18 cellular contexts compared by ENCODE assay signal in the genomic region with DNA sequence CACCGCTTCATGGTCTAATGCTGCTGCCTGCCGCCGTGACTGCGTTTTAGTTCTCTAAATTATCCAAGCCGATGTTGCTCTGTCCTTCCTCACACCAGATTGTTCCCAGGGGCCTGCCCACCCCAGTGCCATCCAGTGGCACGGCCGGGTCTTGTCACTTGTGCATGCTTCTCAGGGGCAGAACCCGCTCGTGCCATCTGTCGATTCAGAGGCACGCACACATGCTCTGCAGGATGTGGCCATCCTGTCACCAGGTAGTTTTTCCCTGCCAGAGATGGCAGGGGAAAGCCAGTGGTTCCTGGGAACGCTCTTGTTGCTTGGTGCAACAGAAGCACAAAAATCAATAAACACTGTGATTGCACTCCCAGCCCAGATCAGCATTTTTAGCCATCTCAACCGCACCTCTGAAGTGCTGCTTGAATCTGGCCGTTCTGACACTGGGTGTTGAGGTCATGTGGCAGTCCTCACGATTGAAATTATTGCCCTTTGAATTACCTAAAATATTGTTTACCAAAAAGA.
DNase-seq lines count a peak whose midpoint lies in the region; ATAC-seq and TF ChIP-seq lines count a peak whose summit lies in the region.
"Had no signal": no experiment of that assay in that cellular context is flagged by ENCODE, and none has a peak within 500 bp of the region (broad histone marks: within the 10 kb centered on the region; RNA-seq: fewer than 3 reads in every experiment).

No MANE protein-coding gene starts in this region.

- TF ChIP-seq CTCF in right lobe of liver (IDR thresholded peaks at IDR 0.05) (no peak), thyroid gland (IDR thresholded peaks at IDR 0.05) (no peak)

- peak; percentile 79 to 93 (median 92) for ATAC-seq in right lobe of liver
- ATAC-seq: K562, Right ventricle myocardium inferior had no signal

- no peak for TF ChIP-seq POLR2A in right lobe of liver (IDR thresholded peaks at IDR 0.05)
- no peak for TF ChIP-seq POLR2A in thyroid gland (IDR thresholded peaks at IDR 0.05)

- 14% methylated on average over 10 of the region's 15 CpGs for WGBS in right lobe of liver (ENCODE audit: insufficient coverage, low coverage, low lambda C conversion rate, missing lambda C conversion rate)
- 90 to 93% methylated on average over 14 to 15 of the region's 15 CpGs for WGBS in thyroid gland, 2 donors

- H3K4me3 ChIP-seq in right lobe of liver, result no peak overlapping the region
- no peak overlapping the region for H3K4me3 ChIP-seq in thyroid gland (replicated peaks in 1 of 3)
- H3K4me3 ChIP-seq: GM23248, K562, SK-N-MC had no signal

- H3K27ac ChIP-seq in right lobe of liver (no peak overlapping the region), thyroid gland (no peak overlapping the region)
- H3K27ac ChIP-seq: 22Rv1, C4-2B, GM23248, SK-N-MC had no signal

- intact Hi-C loops in right lobe of liver (cut with DNase I) (no loop called here), thyroid gland (cut with DNase I) (no loop called here)

- H3K27me3 ChIP-seq in right lobe of liver, result no peaks in the 10 kb centered on the region
- no peaks in the 10 kb centered on the region for H3K27me3 ChIP-seq in thyroid gland

- H3K4me1 ChIP-seq in right lobe of liver (peaks cover 0 to 21% (median 4%) of the 10 kb centered on the region in 4 donors), thyroid gland (no peaks in the 10 kb centered on the region)

- peak; percentile 67 for DNase-seq in DMS153 (lab: John Stamatoyannopoulos, UW)
- DNase-seq in DMS153 treated with DMSO at 0.1 percent for 48 hours (lab: John Stamatoyannopoulos, UW; ENCODE audit: unreplicated experiment), result no peak
- peak; percentile 76 for DNase-seq in NCI-H2107 treated with DMSO at 0.1 percent for 48 hours (lab: John Stamatoyannopoulos, UW; ENCODE audit: unreplicated experiment)
- peak; percentile 37 for DNase-seq in NCI-H748 treated with DMSO at 0.1 percent for 48 hours (lab: John Stamatoyannopoulos, UW)
- peak; percentile 57 to 78 (median 63) for DNase-seq in right lobe of liver
- no peak for DNase-seq in thyroid gland
- DNase-seq in activated T-cell treated with anti-CD3 and anti-CD28 coated beads for 4 hours, result no peak
- DNase-seq in HuH-7.5 (ENCODE audit: low spot score), result no peak
- DNase-seq: AML-193, GM23248, NCI-H1105 treated with DMSO at 0.1 percent for 48 hours, NCI-H187, NCI-H510A had no signal

- H3K36me3 ChIP-seq in right lobe of liver, result no peaks in the 10 kb centered on the region
- H3K36me3 ChIP-seq in thyroid gland, result peaks cover 4 to 13% of the 10 kb centered on the region in 2 donors

- H3K9me3 ChIP-seq in right lobe of liver (no peaks in the 10 kb centered on the region), thyroid gland (no peaks in the 10 kb centered on the region)

Comparison
In these comparisons a context has a peak if more than half of its experiments do, and no peak if none do; other contexts are left out.
1. DNase-seq: peak in DMS153 (single experiment), NCI-H2107 treated with DMSO at 0.1 percent for 48 hours (single experiment), NCI-H748 treated with DMSO at 0.1 percent for 48 hours (single experiment) and right lobe of liver (3 of 3); none in DMS153 treated with DMSO at 0.1 percent for 48 hours (single experiment), thyroid gland (0 of 2), activated T-cell treated with anti-CD3 and anti-CD28 coated beads for 4 hours (single experiment) and HuH-7.5 (single experiment).